Comparison of ENCODE assay signal across 1 cellular context in the genomic region with DNA sequence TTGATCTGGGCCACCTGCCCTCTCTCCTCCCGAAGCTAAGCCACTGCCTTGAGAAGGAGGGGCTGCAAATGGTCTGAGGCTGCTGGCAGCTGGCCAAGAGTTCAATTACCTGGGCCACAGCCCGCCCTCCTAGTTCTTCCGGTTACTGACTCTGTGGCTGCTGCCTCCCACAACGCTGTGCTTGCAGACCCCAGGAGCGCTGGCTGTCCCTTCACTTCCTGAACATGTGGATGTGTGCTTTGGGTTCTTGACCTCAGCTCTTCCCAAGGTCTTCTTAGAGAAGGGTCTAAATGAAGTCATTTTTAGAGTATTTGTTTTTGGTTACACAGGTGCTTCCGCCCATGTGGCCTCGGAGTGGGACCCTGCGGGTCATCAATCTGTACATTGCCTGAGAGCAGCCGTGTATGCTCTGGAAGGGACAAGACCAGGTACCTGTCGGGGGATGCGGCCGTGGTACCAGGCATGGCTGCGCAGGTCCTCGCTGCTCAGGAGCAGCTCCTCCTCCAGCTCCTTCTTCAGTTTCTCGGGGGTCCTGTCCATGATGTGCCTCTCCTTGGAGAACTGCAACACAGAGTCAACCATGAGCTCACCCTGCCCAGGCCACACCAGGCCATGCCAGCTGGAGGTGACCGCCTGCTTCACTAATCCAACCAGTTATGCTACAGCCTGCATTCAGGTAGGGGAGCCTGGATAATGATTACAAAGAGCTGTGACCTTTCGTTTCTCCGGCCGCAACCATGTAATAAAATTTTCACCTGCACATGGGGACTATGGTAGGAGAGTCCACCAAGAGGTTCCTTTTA.
TF ChIP-seq lines count a peak whose summit lies in the region.

No MANE protein-coding gene starts in this region.

TF ChIP-seq in IMR-90, 13 proteins besides CTCF, POLR2A, EP300 and RAD21 (continued from another document):
- TF ChIP-seq MAFK (IDR thresholded peaks at IDR 0.05; ENCODE audit: low read depth, low read length) (no peak), NFE2L2 (IDR thresholded peaks at IDR 0.05; ENCODE audit: low read depth, low read length) (no peak), BHLHE40 (IDR thresholded peaks at IDR 0.05; ENCODE audit: low read depth, low read length) (no peak), MXI1 (IDR thresholded peaks at IDR 0.05; ENCODE audit: borderline replicate concordance, low read depth, low read length) (no peak)
